ENCODE assay signal across 9 cellular contexts in genomic region chr17:75267403-75268232, GRCh38. TPM values are rescaled to one million over a fixed set of nuclear protein-coding genes. Genes with fewer than 3 reads are reported as not detected.
DNase-seq lines count a peak whose midpoint lies in the region; ATAC-seq and TF ChIP-seq lines count a peak whose summit lies in the region.
"Had no signal": no experiment of that assay in that cellular context is flagged by ENCODE, and none has a peak within 500 bp of the region (broad histone marks: within the 10 kb centered on the region; RNA-seq: fewer than 3 reads in every experiment).

No MANE protein-coding gene starts in this region.

- WGBS in endodermal cell (ENCODE audit: insufficient coverage in 1 of 2, insufficient read length in 1 of 2), 2 experiments: 63 to 76% methylated on average over 6 to 14 of the region's 14 CpGs

- no peaks in the 10 kb centered on the region for H3K27me3 ChIP-seq in endodermal cell (ENCODE audit: control insufficient read depth, insufficient read depth, low read length, poor library complexity, severe bottlenecking)
- H3K27me3 ChIP-seq: BLaER1 treated with 17β-estradiol and CSF1 and Interleukin-3, amounts not matched to agents 10 nM and 100 nM had no signal

- no peak for DNase-seq in activated naive CD4-positive, alpha-beta T cell (lab: John Stamatoyannopoulos, UW)
- DNase-seq in NCI-H69 (lab: John Stamatoyannopoulos, UW) (peak; percentile 50), endodermal cell (peak; percentile 94), substantia nigra (lab: John Stamatoyannopoulos, UW) (peak in 3 of 49 donors; percentile 2 to 49 (median 41)), OCI-M2 (lab: John Stamatoyannopoulos, UW; ENCODE audit: unreplicated experiment) (no peak), GM13977 (ENCODE audit: low spot score) (no peak)

- no peak overlapping the region for H3K4me3 ChIP-seq in endodermal cell (ENCODE audit: low read length)

- H3K36me3 Mint-ChIP-seq in activated naive CD4-positive, alpha-beta T cell treated with anti-CD3 and anti-CD28 coated beads, Interleukin-2, amount 50 U/mL, for 24 hours: peaks cover 4% of the 10 kb centered on the region
- peaks cover 33% of the 10 kb centered on the region for H3K36me3 Mint-ChIP-seq in endodermal cell (ENCODE audit: low read depth)

- peak; percentile 76 for TF ChIP-seq CTCF in endodermal cell (conservative IDR thresholded peaks at IDR 0.05)
- TF ChIP-seq CTCF in GM13977 (IDR thresholded peaks at IDR 0.05; ENCODE audit: extremely low read depth, insufficient read depth, missing control alignments): no peak

- in situ Hi-C loops in GM13977 (cut with MboI; ENCODE audit: low pct_unique_long_range_greater_than_20kb, low sequenced_read_pairs, unreplicated experiment): no loop called here

- peaks cover 9% of the 10 kb centered on the region for H3K4me1 ChIP-seq in endodermal cell (ENCODE audit: control insufficient read depth, insufficient read depth, low read length)

- no peaks in the 10 kb centered on the region for H3K9me3 Mint-ChIP-seq in activated naive CD4-positive, alpha-beta T cell treated with anti-CD3 and anti-CD28 coated beads, Interleukin-2, amount 50 U/mL, for 24 hours
- H3K9me3 Mint-ChIP-seq in endodermal cell: no peaks in the 10 kb centered on the region

- ATAC-seq in HG03571 (IDR thresholded peaks at IDR 0.05; ENCODE audit: unreplicated experiment): no peak

- no peaks in the 10 kb centered on the region for H3K9me3 ChIP-seq in endodermal cell (ENCODE audit: control insufficient read depth, low read length)
- H3K9me3 ChIP-seq: BLaER1 treated with 17β-estradiol and CSF1 and Interleukin-3, amounts not matched to agents 10 nM and 100 nM had no signal

- H3K4me1 Mint-ChIP-seq in activated naive CD4-positive, alpha-beta T cell treated with anti-CD3 and anti-CD28 coated beads, Interleukin-2, amount 50 U/mL, for 24 hours: peaks cover 26% of the 10 kb centered on the region
- peaks cover 11% of the 10 kb centered on the region for H3K4me1 Mint-ChIP-seq in endodermal cell

- no peak overlapping the region for H3K4me3 Mint-ChIP-seq in activated naive CD4-positive, alpha-beta T cell treated with anti-CD3 and anti-CD28 coated beads, Interleukin-2, amount 50 U/mL, for 24 hours
- no peak overlapping the region for H3K4me3 Mint-ChIP-seq in endodermal cell

- H3K27ac Mint-ChIP-seq in activated naive CD4-positive, alpha-beta T cell treated with anti-CD3 and anti-CD28 coated beads, Interleukin-2, amount 50 U/mL, for 24 hours: peak overlapping the region; percentile 63
- H3K27ac Mint-ChIP-seq in endodermal cell: peak overlapping the region; percentile 69

- H3K9ac ChIP-seq in endodermal cell (ENCODE audit: extremely low read depth, low read length, poor library complexity, severe bottlenecking): no peak overlapping the region

- no peaks in the 10 kb centered on the region for H3K27me3 Mint-ChIP-seq in activated naive CD4-positive, alpha-beta T cell treated with anti-CD3 and anti-CD28 coated beads, Interleukin-2, amount 50 U/mL, for 24 hours
- no peaks in the 10 kb centered on the region for H3K27me3 Mint-ChIP-seq in endodermal cell (ENCODE audit: insufficient read depth)

- H3K27ac ChIP-seq in endodermal cell (ENCODE audit: low read depth, low read length) (no peak overlapping the region), substantia nigra (ENCODE audit: low read depth, low read length, poor library complexity, severe bottlenecking) (peak overlapping the region; percentile 51)

- H3K36me3 ChIP-seq in endodermal cell (ENCODE audit: control insufficient read depth, insufficient read depth, low read length): peaks cover 40% of the 10 kb centered on the region

RNA-seq across cellular contexts. Expression of gene MIF4GD, which starts 3.4 kb away (rescaled TPM):
- total RNA-seq in endodermal cell: 10 to 100 TPM; 17.9 to 28.6 TPM
- polyA plus RNA-seq in endodermal cell (2013, experiment 1 of 2): 22.2 TPM
- polyA plus RNA-seq in endodermal cell (2013, experiment 2 of 2): 20.2 TPM

RNA-seq across cellular contexts. Expression of gene MRPS7, which starts 5.9 kb away (rescaled TPM):
- 10 to 100 TPM; 81.0 to 82.5 TPM for total RNA-seq in endodermal cell
- polyA plus RNA-seq in endodermal cell (2013, experiment 1 of 2): 93.0 TPM
- polyA plus RNA-seq in endodermal cell (2013, experiment 2 of 2): 81.6 TPM

RNA-seq across cellular contexts. Expression of gene GGA3, which starts 6.2 kb away (rescaled TPM):
- total RNA-seq in endodermal cell: 10 to 100 TPM; 64.9 to 73.2 TPM
- polyA plus RNA-seq in endodermal cell (2013, experiment 1 of 2): 53.1 TPM
- 41.4 TPM for polyA plus RNA-seq in endodermal cell (2013, experiment 2 of 2)

RNA-seq across cellular contexts. Expression of gene SLC25A19, which starts 21.6 kb away (rescaled TPM):
- 10 to 100 TPM; 10.6 to 10.7 TPM for total RNA-seq in endodermal cell
- 7.9 TPM for polyA plus RNA-seq in endodermal cell (2013, experiment 1 of 2)
- 6.2 TPM for polyA plus RNA-seq in endodermal cell (2013, experiment 2 of 2)

Comparison
In these comparisons a context has a peak if more than half of its experiments do, and no peak if none do; other contexts are left out.
1. DNase-seq: peak in NCI-H69 (single experiment) and endodermal cell (single experiment); none in activated naive CD4-positive, alpha-beta T cell (0 of 4), OCI-M2 (single experiment) and GM13977 (single experiment).